ENCODE assay signal across 8 cellular contexts in the genomic region with DNA sequence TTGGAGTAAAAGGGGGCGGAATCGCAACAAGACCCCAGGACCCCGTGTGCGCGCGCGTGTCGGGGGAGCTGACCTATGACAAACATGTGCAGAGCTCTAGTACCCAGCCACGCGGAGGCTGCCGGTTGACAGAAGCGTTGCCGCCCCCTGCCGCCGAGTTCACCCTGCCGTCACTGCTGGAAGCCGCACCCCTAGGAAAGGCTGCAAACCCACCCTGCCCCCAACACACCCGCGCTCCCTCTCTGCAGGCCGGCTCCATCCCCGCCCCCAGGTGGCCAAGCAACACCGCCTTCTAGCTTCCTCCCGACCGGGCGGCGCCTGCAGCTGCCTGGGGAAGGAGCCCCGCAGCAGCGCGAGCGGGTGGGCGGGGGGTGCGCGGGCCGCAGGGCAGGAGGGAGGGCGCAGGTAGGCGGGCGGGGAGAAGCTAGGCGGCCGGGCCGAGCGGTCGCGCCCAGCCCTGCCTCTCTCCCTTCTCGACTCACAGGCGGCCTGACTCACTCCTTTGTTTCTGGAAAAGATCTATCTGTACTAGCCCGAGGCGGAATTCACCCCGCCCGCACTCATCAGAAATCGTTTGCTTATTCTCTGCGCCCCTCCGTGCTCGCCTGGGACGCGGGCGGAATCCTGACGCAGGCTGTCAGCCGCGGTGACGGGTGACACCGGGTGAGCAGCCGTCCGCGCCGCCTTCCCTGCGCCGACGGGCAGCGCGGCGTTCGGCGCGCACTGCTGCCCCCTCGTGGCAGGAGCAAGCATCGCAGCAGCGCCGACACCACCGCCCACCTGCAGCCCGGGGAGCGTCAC.
A peak's percentile ranks its signal among the peaks of the same experiment; 100 is the strongest.
DNase-seq lines count a peak whose midpoint lies in the region; ATAC-seq and TF ChIP-seq lines count a peak whose summit lies in the region.

No MANE protein-coding gene starts in this region.

- H3K79me2 ChIP-seq in DOHH2 (ENCODE audit: control insufficient read depth, low read length) (no peaks in the 10 kb centered on the region), fibroblast of lung (ENCODE audit: control insufficient read depth, insufficient read depth, low read length) (no peaks in the 10 kb centered on the region)

- CTCF ChIA-PET in naive thymus-derived CD4-positive, alpha-beta T cell (lab: Charles Lee): interaction anchor here (0.6 to 2.3 kb wide), 9 partner anchors 17 to 1400 kb away, joined by 3 to 7 read pairs (median 4); no protein-coding TSS in a partner anchor

- H2AFZ ChIP-seq in fibroblast of lung (ENCODE audit: low read length): peak overlapping the region; percentile 40

- H3K4me3 ChIP-seq in DOHH2 (ENCODE audit: low read length) (peak overlapping the region; percentile 84), Peyer's patch (peak overlapping the region; percentile 67 to 82 (median 72)), fibroblast of lung (replicated peaks in 1 of 4; ENCODE audit: control extremely low read depth in 1 of 4, insufficient read depth in 1 of 4, low read depth in 3 of 4, low read length in 4 of 4) (peak overlapping the region; percentile 41 to 68 (median 58))
- H3K4me3 ChIP-seq in naive thymus-derived CD4-positive, alpha-beta T cell (ENCODE audit: low read length): peak overlapping the region; percentile 54

- peaks cover 0 to 2% (median 0%) of the 10 kb centered on the region in 11 donors for H3K9me3 Mint-ChIP-seq in naive thymus-derived CD4-positive, alpha-beta T cell
- no peaks in the 10 kb centered on the region for H3K9me3 Mint-ChIP-seq in stimulated activated memory B cell treated with anti-CD40 and anti-IgM and Interleukin-4, amounts not matched to agents 10 μg/mL and 1 μg/mL and 100 μg/mL, for 72 hours

- H3K4me3 Mint-ChIP-seq in naive thymus-derived CD4-positive, alpha-beta T cell: peak overlapping the region; percentile 80 to 97 (median 91)
- H3K4me3 Mint-ChIP-seq in stimulated activated memory B cell treated with anti-CD40 and anti-IgM and Interleukin-4, amounts not matched to agents 10 μg/mL and 1 μg/mL and 100 μg/mL, for 72 hours: peak overlapping the region; percentile 90

- H4K20me1 ChIP-seq in DOHH2 (ENCODE audit: control insufficient read depth, insufficient read depth, low read depth, low read length): no peaks in the 10 kb centered on the region
- no peaks in the 10 kb centered on the region for H4K20me1 ChIP-seq in fibroblast of lung (ENCODE audit: control insufficient read depth, extremely low read depth, insufficient read depth, low read length)

- ATAC-seq in naive thymus-derived CD4-positive, alpha-beta T cell: peak; percentile 92
- peak; percentile 95 for ATAC-seq in stimulated activated memory B cell treated with anti-CD40 and anti-IgM and Interleukin-4, amounts not matched to agents 10 μg/mL and 1 μg/mL and 100 μg/mL, for 72 hours

- H3K4me1 ChIP-seq in DOHH2 (ENCODE audit: control insufficient read depth, low read length): peaks cover 12% of the 10 kb centered on the region
- peaks cover 0 to 13% (median 0%) of the 10 kb centered on the region in 4 donors for H3K4me1 ChIP-seq in Peyer's patch
- peaks cover 5% of the 10 kb centered on the region for H3K4me1 ChIP-seq in fibroblast of lung (ENCODE audit: control insufficient read depth, extremely low read depth, insufficient read depth, low read length)
- peaks cover 3% of the 10 kb centered on the region in 2 donors for H3K4me1 ChIP-seq in naive thymus-derived CD4-positive, alpha-beta T cell (ENCODE audit: control insufficient read depth in 2 of 2, insufficient read depth in 2 of 2, low read length in 2 of 2)

- H3K27ac ChIP-seq in DOHH2 (ENCODE audit: low read depth, low read length) (peak overlapping the region; percentile 62), Peyer's patch (peak overlapping the region; percentile 89 to 95 (median 93)), fibroblast of lung (ENCODE audit: insufficient read depth, low read length) (peak overlapping the region; percentile 95)
- peak overlapping the region; percentile 99 for H3K27ac ChIP-seq in naive thymus-derived CD4-positive, alpha-beta T cell (ENCODE audit: low read depth, low read length)

- intact Hi-C loops in naive thymus-derived CD4-positive, alpha-beta T cell (cut with micrococcal nuclease): loop anchor here (1.0 to 10.0 kb wide), 19 partner anchors 8 to 1837 kb away; a partner anchor contains a TSS

- H3K27me3 Mint-ChIP-seq in naive thymus-derived CD4-positive, alpha-beta T cell: peaks cover 0 to 25% (median under 1%) of the 10 kb centered on the region in 5 donors
- no peaks in the 10 kb centered on the region for H3K27me3 Mint-ChIP-seq in stimulated activated memory B cell treated with anti-CD40 and anti-IgM and Interleukin-4, amounts not matched to agents 10 μg/mL and 1 μg/mL and 100 μg/mL, for 72 hours

- H3K9me3 ChIP-seq in DOHH2 (ENCODE audit: control insufficient read depth, insufficient read depth, low read length): no peaks in the 10 kb centered on the region
- H3K9me3 ChIP-seq in Peyer's patch: no peaks in the 10 kb centered on the region
- no peaks in the 10 kb centered on the region for H3K9me3 ChIP-seq in fibroblast of lung (ENCODE audit: control insufficient read depth, insufficient read depth, low read depth, low read length)
- H3K9me3 ChIP-seq in naive thymus-derived CD4-positive, alpha-beta T cell (ENCODE audit: control insufficient read depth in 2 of 3, low read length in 3 of 3): no peaks in the 10 kb centered on the region

- POLR2A ChIA-PET in naive thymus-derived CD4-positive, alpha-beta T cell (lab: Charles Lee): interaction anchor here (0.5 to 1.8 kb wide), 6 partner anchors 8 to 637 kb away, joined by 3 to 5 read pairs (median 4); a partner anchor contains a TSS

- TF ChIP-seq POLR2A in Peyer's patch (IDR thresholded peaks at IDR 0.05): peak in 1 of 2 donors; percentile 54

- peak; percentile 92 for DNase-seq in GOT3 (lab: John Stamatoyannopoulos, UW)
- DNase-seq in Kasumi-1 (lab: John Stamatoyannopoulos, UW): peak; percentile 90 to 93
- DNase-seq in Peyer's patch: peak; percentile 89 to 96 (median 93)
- peak; percentile 79 for DNase-seq in activated T-helper 1 cell treated with Interleukin-2 at 50 U/mL for 16 hours (ENCODE audit: low read depth)
- DNase-seq in fibroblast of lung (ENCODE audit: low read depth in 2 of 2): peak; percentile 90 to 95
- peak; percentile 88 to 94 (median 92) for DNase-seq in naive thymus-derived CD4-positive, alpha-beta T cell

- TF ChIP-seq CTCF in DOHH2 (IDR thresholded peaks at IDR 0.05; ENCODE audit: low read depth, low read length, poor library complexity, severe bottlenecking) (peak; percentile 95), Peyer's patch (IDR thresholded peaks at IDR 0.05) (peak; percentile 95 to 100 (median 96)), fibroblast of lung (conservative IDR thresholded peaks at IDR 0.05 in 1 of 2, IDR thresholded peaks at IDR 0.05 in 1 of 2; ENCODE audit: low read depth in 1 of 2, low read length in 2 of 2) (peak; percentile 79 to 97)

- peaks cover 8 to 16% (median 14%) of the 10 kb centered on the region in 7 donors for H3K4me1 Mint-ChIP-seq in naive thymus-derived CD4-positive, alpha-beta T cell
- peaks cover 12% of the 10 kb centered on the region for H3K4me1 Mint-ChIP-seq in stimulated activated memory B cell treated with anti-CD40 and anti-IgM and Interleukin-4, amounts not matched to agents 10 μg/mL and 1 μg/mL and 100 μg/mL, for 72 hours

- H3K4me2 ChIP-seq in DOHH2 (ENCODE audit: low read length): peak overlapping the region; percentile 87
- peak overlapping the region; percentile 90 for H3K4me2 ChIP-seq in fibroblast of lung (ENCODE audit: extremely low read depth, insufficient read depth, low read length)

- H3F3A ChIP-seq in DOHH2 (ENCODE audit: control insufficient read depth, insufficient read depth): no peaks in the 10 kb centered on the region

- H3K27me3 ChIP-seq in DOHH2 (ENCODE audit: control insufficient read depth, low read length) (peaks cover 14% of the 10 kb centered on the region), Peyer's patch (no peaks in the 10 kb centered on the region), fibroblast of lung (ENCODE audit: control insufficient read depth, insufficient read depth, low read length) (no peaks in the 10 kb centered on the region)
- H3K27me3 ChIP-seq in naive thymus-derived CD4-positive, alpha-beta T cell (ENCODE audit: control insufficient read depth in 2 of 2, insufficient read depth in 2 of 2, low read length in 2 of 2): no peaks in the 10 kb centered on the region

- H3K36me3 ChIP-seq in DOHH2 (ENCODE audit: control insufficient read depth, low read length) (no peaks in the 10 kb centered on the region), Peyer's patch (no peaks in the 10 kb centered on the region), fibroblast of lung (ENCODE audit: control insufficient read depth, insufficient read depth, low read length) (no peaks in the 10 kb centered on the region)
- no peaks in the 10 kb centered on the region for H3K36me3 ChIP-seq in naive thymus-derived CD4-positive, alpha-beta T cell (ENCODE audit: control insufficient read depth in 2 of 3, insufficient read depth in 3 of 3, low read length in 3 of 3)

- peak overlapping the region; percentile 79 to 99 (median 98) for H3K27ac Mint-ChIP-seq in naive thymus-derived CD4-positive, alpha-beta T cell
- H3K27ac Mint-ChIP-seq in stimulated activated memory B cell treated with anti-CD40 and anti-IgM and Interleukin-4, amounts not matched to agents 10 μg/mL and 1 μg/mL and 100 μg/mL, for 72 hours: peak overlapping the region; percentile 90

- H3K36me3 Mint-ChIP-seq in naive thymus-derived CD4-positive, alpha-beta T cell: no peaks in the 10 kb centered on the region
- H3K36me3 Mint-ChIP-seq in stimulated activated memory B cell treated with anti-CD40 and anti-IgM and Interleukin-4, amounts not matched to agents 10 μg/mL and 1 μg/mL and 100 μg/mL, for 72 hours: no peaks in the 10 kb centered on the region

- H3K9ac ChIP-seq in fibroblast of lung (ENCODE audit: insufficient read depth, low read length): peak overlapping the region; percentile 80

- H3K9me2 ChIP-seq in DOHH2 (replicated peaks; ENCODE audit: control insufficient read depth, low read length): no peaks in the 10 kb centered on the region

Comparison
In these comparisons a context has a peak if more than half of its experiments do, and no peak if none do; other contexts are left out.
1. Peak in every context shown above with its lines: DNase-seq, ATAC-seq, H3K4me3 ChIP-seq and H3K27ac ChIP-seq.